In genomic region chr20:44566811-44567210, GRCh38 we compare ENCODE assay signal across 15 cellular contexts. TPM values are rescaled to one million over a fixed set of nuclear protein-coding genes. Genes with fewer than 3 reads are reported as not detected.
A peak's percentile ranks its signal among the peaks of the same experiment; 100 is the strongest.
DNase-seq lines count a peak whose midpoint lies in the region; ATAC-seq, FAIRE-seq and TF ChIP-seq lines count a peak whose summit lies in the region.
"Had no signal": no experiment of that assay in that cellular context is flagged by ENCODE, and none has a peak within 500 bp of the region (broad histone marks: within the 10 kb centered on the region; RNA-seq: fewer than 3 reads in every experiment).

No MANE protein-coding gene starts in this region.

- H3K9me3 ChIP-seq in RWPE2 (ENCODE audit: severe bottlenecking) = no peaks in the 10 kb centered on the region
- no peaks in the 10 kb centered on the region for H3K9me3 ChIP-seq in esophagus muscularis mucosa
- H3K9me3 ChIP-seq in muscle layer of colon (ENCODE audit: low read length) = no peaks in the 10 kb centered on the region
- H3K9me3 ChIP-seq: BE2C had no signal

- H3K9ac ChIP-seq in muscle layer of colon (ENCODE audit: low read length) = no peak overlapping the region

- no peak for TF ChIP-seq EP300 in esophagus muscularis mucosa (IDR thresholded peaks at IDR 0.05)

- H3K4me3 ChIP-seq in RWPE2 (ENCODE audit: severe bottlenecking) (no peak overlapping the region), esophagus muscularis mucosa (no peak overlapping the region), muscle layer of colon (ENCODE audit: low read depth in 1 of 2, low read length in 2 of 2) (no peak overlapping the region)

- peak; percentile 89 for FAIRE-seq in HTR-8/SVneo (lab: Jason Lieb, UNC)
- FAIRE-seq: A204.1, GM12891 had no signal

- ATAC-seq in RWPE2 (ENCODE audit: low read depth) (peak; percentile 44), GM21423 (IDR thresholded peaks at IDR 0.05; ENCODE audit: unreplicated experiment) (no peak)

- H3K27ac ChIP-seq in RWPE2 (ENCODE audit: poor library complexity, severe bottlenecking) (no peak overlapping the region), esophagus muscularis mucosa (replicated peaks in 1 of 4) (peak overlapping the region; percentile 71 to 82 (median 76)), muscle layer of colon (ENCODE audit: low read depth, low read length) (peak overlapping the region; percentile 61)
- H3K27ac ChIP-seq: C4-2B had no signal

- no peaks in the 10 kb centered on the region for H3K36me3 ChIP-seq in RWPE2 (ENCODE audit: low read depth)
- H3K36me3 ChIP-seq in esophagus muscularis mucosa = no peaks in the 10 kb centered on the region
- no peaks in the 10 kb centered on the region for H3K36me3 ChIP-seq in muscle layer of colon (ENCODE audit: insufficient read depth, low read length)
- H3K36me3 ChIP-seq: BE2C had no signal

- TF ChIP-seq CTCF in RWPE2 (IDR thresholded peaks at IDR 0.05; ENCODE audit: poor library complexity, severe bottlenecking) (no peak), esophagus muscularis mucosa (IDR thresholded peaks at IDR 0.05) (no peak)

- no peak for DNase-seq in HTR-8/SVneo (ENCODE audit: insufficient read length, low spot score)
- DNase-seq in RWPE2 (ENCODE audit: low spot score) = no peak
- no peak for DNase-seq in esophagus muscularis mucosa (ENCODE audit: extremely low spot score)
- no peak for DNase-seq in SHP77 (lab: John Stamatoyannopoulos, UW)
- DNase-seq in GDM1 (lab: John Stamatoyannopoulos, UW) = no peak
- no peak for DNase-seq in RPMI8226
- DNase-seq: BE2C; CD4-positive, alpha-beta memory T cell; DMS79; HCEC 1CT had no signal

- intact Hi-C loops in esophagus muscularis mucosa (cut with DNase I) = no loop called here

- H3K4me1 ChIP-seq in RWPE2 (ENCODE audit: insufficient read depth, poor library complexity, severe bottlenecking) (peaks cover 8% of the 10 kb centered on the region), esophagus muscularis mucosa (peaks cover 16 to 64% (median 52%) of the 10 kb centered on the region in 4 donors), muscle layer of colon (ENCODE audit: insufficient read depth, low read length) (peaks cover 35% of the 10 kb centered on the region)
- H3K4me1 ChIP-seq: BE2C had no signal

- TF ChIP-seq POLR2A in esophagus muscularis mucosa (IDR thresholded peaks at IDR 0.05; ENCODE audit: low read depth) = no peak

- H3K27me3 ChIP-seq in RWPE2 (ENCODE audit: insufficient read depth, poor library complexity, severe bottlenecking) = no peaks in the 10 kb centered on the region
- no peaks in the 10 kb centered on the region for H3K27me3 ChIP-seq in esophagus muscularis mucosa
- H3K27me3 ChIP-seq in muscle layer of colon (ENCODE audit: control insufficient read depth in 1 of 2, insufficient read depth in 2 of 2, low read length in 2 of 2) = no peaks in the 10 kb centered on the region
- H3K27me3 ChIP-seq: BE2C had no signal

RNA-seq across cellular contexts. Expression of gene PKIG, which starts 15.6 kb away (rescaled TPM):
- total RNA-seq in esophagus muscularis mucosa = 100 to 1,000 TPM; 305 to 398 (median 357) TPM

RNA-seq across cellular contexts. Expression of gene SERINC3, which starts 44.9 kb away (rescaled TPM):
- total RNA-seq in esophagus muscularis mucosa = 100 to 1,000 TPM; 121 to 175 (median 138) TPM
